ENCODE assay signal across 21 cellular contexts in the genomic region with DNA sequence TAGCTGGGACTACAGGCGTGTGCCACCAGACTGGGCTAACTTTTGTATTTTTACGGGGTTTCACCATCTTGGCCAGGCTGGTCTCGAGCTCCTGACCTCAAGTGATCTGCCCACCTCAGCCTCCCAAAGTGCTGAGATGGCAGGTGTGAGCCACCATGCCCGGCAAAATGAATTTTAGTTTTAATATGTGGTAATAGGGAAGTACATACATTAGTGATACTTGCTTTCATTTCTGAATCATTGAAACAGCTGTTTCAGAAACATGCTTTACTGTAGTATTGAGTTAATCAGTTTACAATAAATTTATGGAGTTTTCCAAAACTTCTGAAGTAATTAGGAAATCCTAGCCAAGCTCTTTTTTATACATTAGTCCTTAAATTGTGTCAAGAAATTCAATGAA. TPM values are rescaled to one million over a fixed set of nuclear protein-coding genes. Genes with fewer than 3 reads are reported as not detected.
DNase-seq lines count a peak whose midpoint lies in the region; ATAC-seq and TF ChIP-seq lines count a peak whose summit lies in the region.
"Had no signal": no experiment of that assay in that cellular context is flagged by ENCODE, and none has a peak within 500 bp of the region (broad histone marks: within the 10 kb centered on the region; RNA-seq: fewer than 3 reads in every experiment).

No MANE protein-coding gene starts in this region.

- no peak for TF ChIP-seq EP300 in suprapubic skin (IDR thresholded peaks at IDR 0.05)

- no peak overlapping the region for H3K9ac ChIP-seq in Loucy (ENCODE audit: low read depth, low read length, poor library complexity, severe bottlenecking)

- H3K36me3 ChIP-seq in Loucy (ENCODE audit: insufficient read depth, low read length) (peaks cover 73% of the 10 kb centered on the region), suprapubic skin (peaks cover 66% of the 10 kb centered on the region)

- TF ChIP-seq POLR2A in suprapubic skin (IDR thresholded peaks at IDR 0.05): no peak

- H4K20me1 ChIP-seq in Loucy (ENCODE audit: insufficient read depth, low read length, poor library complexity, severe bottlenecking): peaks cover 87% of the 10 kb centered on the region

- ATAC-seq in activated naive CD8-positive, alpha-beta T cell treated with anti-CD3 and anti-CD28 coated beads, Interleukin-2, amount 50 U/mL, for 24 hours: no peak
- no peak for ATAC-seq in central memory CD8-positive, alpha-beta T cell (replicated peaks; ENCODE audit: extremely low read depth, poor library complexity, severe bottlenecking)
- ATAC-seq in GM18511 (IDR thresholded peaks at IDR 0.05; ENCODE audit: unreplicated experiment) (no peak), GM21423 (IDR thresholded peaks at IDR 0.05; ENCODE audit: unreplicated experiment) (no peak)
- ATAC-seq: left lung had no signal

- no peak overlapping the region for H2AFZ ChIP-seq in Loucy (ENCODE audit: low read length)

- H3F3A ChIP-seq in Loucy (ENCODE audit: low read depth): no peaks in the 10 kb centered on the region

- no peaks in the 10 kb centered on the region for H3K9me2 ChIP-seq in Loucy (replicated peaks; ENCODE audit: low read depth, low read length)

- peaks cover 96% of the 10 kb centered on the region for H3K79me2 ChIP-seq in Loucy (ENCODE audit: insufficient read depth, low read length)

- WGBS in suprapubic skin: 85% methylated on average over 4 of the region's 4 CpGs

- no peak for DNase-seq in activated naive CD8-positive, alpha-beta T cell treated with anti-CD3 and anti-CD28 coated beads, Interleukin-2, amount 50 U/mL, for 24 hours
- DNase-seq in central memory CD8-positive, alpha-beta T cell (ENCODE audit: low spot score in 2 of 2): no peak
- no peak for DNase-seq in suprapubic skin (ENCODE audit: low spot score in 2 of 2)
- DNase-seq: activated B cell treated with CpG ODN at 0.5 μM for 24 hours, activated gamma-delta T cell treated with Interleukin-2 at 50 U/mL for 16 hours, aorta, caudate nucleus, DMS79 treated with DMSO at 0.1 percent for 48 hours, KBM-7, left lung, NCI-H2171, NCI-H524 treated with DMSO at 0.1 percent for 48 hours had no signal

- H3K9me3 Mint-ChIP-seq in activated naive CD8-positive, alpha-beta T cell (ENCODE audit: low read depth): no peaks in the 10 kb centered on the region
- no peaks in the 10 kb centered on the region for H3K9me3 Mint-ChIP-seq in activated naive CD8-positive, alpha-beta T cell treated with anti-CD3 and anti-CD28 coated beads, Interleukin-2, amount 50 U/mL, for 24 hours
- H3K9me3 Mint-ChIP-seq in central memory CD8-positive, alpha-beta T cell: no peaks in the 10 kb centered on the region
- H3K9me3 Mint-ChIP-seq: activated B cell treated with CpG ODN at 0.5 μM for 24 hours had no signal

- H3K4me1 ChIP-seq in Loucy (ENCODE audit: insufficient read depth, low read length, poor library complexity, severe bottlenecking) (peaks cover 34% of the 10 kb centered on the region), suprapubic skin (peaks cover 51% of the 10 kb centered on the region)
- H3K4me1 ChIP-seq: SJSA1 had no signal

- peaks cover 85% of the 10 kb centered on the region for H3K4me1 Mint-ChIP-seq in activated naive CD8-positive, alpha-beta T cell (ENCODE audit: low read depth)
- peaks cover 84% of the 10 kb centered on the region for H3K4me1 Mint-ChIP-seq in activated naive CD8-positive, alpha-beta T cell treated with anti-CD3 and anti-CD28 coated beads, Interleukin-2, amount 50 U/mL, for 24 hours
- peaks cover 65% of the 10 kb centered on the region for H3K4me1 Mint-ChIP-seq in central memory CD8-positive, alpha-beta T cell

- peak overlapping the region; percentile 66 for H3K4me2 ChIP-seq in Loucy (ENCODE audit: low read depth, low read length, poor library complexity, severe bottlenecking)

- H3K27me3 ChIP-seq in Loucy (ENCODE audit: insufficient read depth, low read length, poor library complexity, severe bottlenecking) (no peaks in the 10 kb centered on the region), suprapubic skin (no peaks in the 10 kb centered on the region)
- H3K27me3 ChIP-seq: left lung, SJSA1 had no signal

- H3K27me3 Mint-ChIP-seq in activated naive CD8-positive, alpha-beta T cell: no peaks in the 10 kb centered on the region
- H3K27me3 Mint-ChIP-seq in activated naive CD8-positive, alpha-beta T cell treated with anti-CD3 and anti-CD28 coated beads, Interleukin-2, amount 50 U/mL, for 24 hours: no peaks in the 10 kb centered on the region
- H3K27me3 Mint-ChIP-seq in central memory CD8-positive, alpha-beta T cell: no peaks in the 10 kb centered on the region
- H3K27me3 Mint-ChIP-seq: activated B cell treated with CpG ODN at 0.5 μM for 24 hours, progenitor cell of endocrine pancreas had no signal

- TF ChIP-seq CTCF in Loucy (conservative IDR thresholded peaks at IDR 0.05; ENCODE audit: low read length) (no peak), suprapubic skin (IDR thresholded peaks at IDR 0.05) (no peak)

- H3K4me3 ChIP-seq in Loucy (ENCODE audit: low read length, poor library complexity, severe bottlenecking) (peak overlapping the region; percentile 44), suprapubic skin (peak overlapping the region; percentile 7)
- H3K4me3 ChIP-seq: left lung, SJSA1 had no signal

- H3K36me3 Mint-ChIP-seq in activated naive CD8-positive, alpha-beta T cell: peaks cover 27% of the 10 kb centered on the region
- H3K36me3 Mint-ChIP-seq in activated naive CD8-positive, alpha-beta T cell treated with anti-CD3 and anti-CD28 coated beads, Interleukin-2, amount 50 U/mL, for 24 hours (ENCODE audit: low read depth): peaks cover 77% of the 10 kb centered on the region
- H3K36me3 Mint-ChIP-seq in central memory CD8-positive, alpha-beta T cell (ENCODE audit: insufficient read depth): peaks cover 74% of the 10 kb centered on the region

- peak overlapping the region; percentile 68 for H3K4me3 Mint-ChIP-seq in activated naive CD8-positive, alpha-beta T cell
- H3K4me3 Mint-ChIP-seq in activated naive CD8-positive, alpha-beta T cell treated with anti-CD3 and anti-CD28 coated beads, Interleukin-2, amount 50 U/mL, for 24 hours: no peak overlapping the region
- peak overlapping the region; percentile 75 for H3K4me3 Mint-ChIP-seq in central memory CD8-positive, alpha-beta T cell
- H3K4me3 Mint-ChIP-seq: mesothelial cell of epicardium, neural crest cell had no signal

- no peak overlapping the region for H3K27ac ChIP-seq in suprapubic skin
- H3K27ac ChIP-seq: epithelial cell of prostate, left lung, SJSA1 had no signal

- no peak overlapping the region for H3K27ac Mint-ChIP-seq in activated naive CD8-positive, alpha-beta T cell
- no peak overlapping the region for H3K27ac Mint-ChIP-seq in activated naive CD8-positive, alpha-beta T cell treated with anti-CD3 and anti-CD28 coated beads, Interleukin-2, amount 50 U/mL, for 24 hours
- peak overlapping the region; percentile 55 for H3K27ac Mint-ChIP-seq in central memory CD8-positive, alpha-beta T cell (ENCODE audit: low read depth)
- H3K27ac Mint-ChIP-seq: mesothelial cell of epicardium, progenitor cell of endocrine pancreas had no signal

- H3K9me3 ChIP-seq in Loucy (ENCODE audit: insufficient read depth, low read depth, low read length) (no peaks in the 10 kb centered on the region), suprapubic skin (no peaks in the 10 kb centered on the region)
- H3K9me3 ChIP-seq: left lung, SJSA1 had no signal

RNA-seq across cellular contexts. Expression of a gene that starts 15.6 kb away (rescaled TPM):
- total RNA-seq in suprapubic skin: 100 to 1,000 TPM in 2 of 4 donors, 10 to 100 TPM in 2; 89.1 to 185 (median 117) TPM

RNA-seq across cellular contexts. Expression of a gene that starts 21.0 kb away (rescaled TPM):
- total RNA-seq in suprapubic skin: 10 to 100 TPM in 2 of 4 donors, 1 to 10 TPM in 2; 7.2 to 12.6 (median 10.5) TPM
